13 cellular contexts compared by ENCODE assay signal in genomic region chr3:49618412-49618811, GRCh38.
"Had no signal": no experiment of that assay in that cellular context is flagged by ENCODE, and none has a peak within 500 bp of the region (broad histone marks: within the 10 kb centered on the region; RNA-seq: fewer than 3 reads in every experiment).

No MANE protein-coding gene starts in this region.

- H3K4me1 Mint-ChIP-seq: activated CD4-positive, alpha-beta T cell treated with anti-CD3 and anti-CD28 coated beads for 36 hours; memory B cell; naive B cell; stimulated activated naive B cell treated with anti-CD40 and anti-IgM and Interleukin-4, amounts not matched to agents 10 μg/mL and 1 μg/mL and 100 μg/mL, for 72 hours had no signal

- H3K4me3 ChIP-seq: adrenal gland, mucosa of descending colon, uterus had no signal

- H3K36me3 Mint-ChIP-seq: activated naive CD4-positive, alpha-beta T cell treated with anti-CD3 and anti-CD28 coated beads, Interleukin-2, amount 50 U/mL, for 72 hours; memory B cell; naive B cell; stimulated activated naive B cell treated with anti-CD40 and anti-IgM and Interleukin-4, amounts not matched to agents 10 μg/mL and 1 μg/mL and 100 μg/mL, for 72 hours had no signal

- H3K27me3 Mint-ChIP-seq: activated CD4-positive, alpha-beta T cell treated with anti-CD3 and anti-CD28 coated beads for 36 hours had no signal

- H3K27ac ChIP-seq: adrenal gland, neutrophil, uterus had no signal

- H3K27me3 ChIP-seq: adrenal gland, neutrophil, uterus had no signal

- H3K9me3 Mint-ChIP-seq: activated naive CD4-positive, alpha-beta T cell treated with anti-CD3 and anti-CD28 coated beads, Interleukin-2, amount 50 U/mL, for 72 hours; memory B cell; naive B cell; stimulated activated naive B cell treated with anti-CD40 and anti-IgM and Interleukin-4, amounts not matched to agents 10 μg/mL and 1 μg/mL and 100 μg/mL, for 72 hours had no signal

- H3K9me3 ChIP-seq: adrenal gland, mucosa of descending colon, neutrophil, uterus had no signal

- H3K27ac Mint-ChIP-seq: activated CD4-positive, alpha-beta T cell treated with anti-CD3 and anti-CD28 coated beads for 36 hours; activated naive CD4-positive, alpha-beta T cell treated with anti-CD3 and anti-CD28 coated beads, Interleukin-2, amount 50 U/mL, for 72 hours; memory B cell; naive B cell; stimulated activated naive B cell treated with anti-CD40 and anti-IgM and Interleukin-4, amounts not matched to agents 10 μg/mL and 1 μg/mL and 100 μg/mL, for 72 hours had no signal

- DNase-seq: activated CD4-positive, alpha-beta T cell treated with anti-CD3 and anti-CD28 coated beads for 36 hours; activated CD4-positive, alpha-beta T cell treated with anti-CD3 and anti-CD28 coated beads, Interleukin-2, amount 50 U/mL, for 48 hours; activated gamma-delta T cell treated with Interleukin-2 at 50 U/mL for 16 hours; adrenal gland; mucosa of descending colon; naive B cell; retina; stimulated activated naive B cell treated with anti-CD40 and anti-IgM and Interleukin-4, amounts not matched to agents 10 μg/mL and 1 μg/mL and 100 μg/mL, for 72 hours; uterus had no signal

- H3K36me3 ChIP-seq: adrenal gland, neutrophil, uterus had no signal

- H3K4me3 Mint-ChIP-seq: activated CD4-positive, alpha-beta T cell treated with anti-CD3 and anti-CD28 coated beads for 36 hours; memory B cell; naive B cell; stimulated activated naive B cell treated with anti-CD40 and anti-IgM and Interleukin-4, amounts not matched to agents 10 μg/mL and 1 μg/mL and 100 μg/mL, for 72 hours had no signal

- H3K4me1 ChIP-seq: adrenal gland, uterus had no signal

- ATAC-seq: activated CD4-positive, alpha-beta T cell treated with anti-CD3 and anti-CD28 coated beads for 36 hours; activated naive CD4-positive, alpha-beta T cell treated with anti-CD3 and anti-CD28 coated beads, Interleukin-2, amount 50 U/mL, for 72 hours; esophagus mucosa; mucosa of descending colon; stimulated activated naive B cell treated with anti-CD40 and anti-IgM and Interleukin-4, amounts not matched to agents 10 μg/mL and 1 μg/mL and 100 μg/mL, for 72 hours had no signal
